10 cellular contexts compared by ENCODE assay signal in the genomic region with DNA sequence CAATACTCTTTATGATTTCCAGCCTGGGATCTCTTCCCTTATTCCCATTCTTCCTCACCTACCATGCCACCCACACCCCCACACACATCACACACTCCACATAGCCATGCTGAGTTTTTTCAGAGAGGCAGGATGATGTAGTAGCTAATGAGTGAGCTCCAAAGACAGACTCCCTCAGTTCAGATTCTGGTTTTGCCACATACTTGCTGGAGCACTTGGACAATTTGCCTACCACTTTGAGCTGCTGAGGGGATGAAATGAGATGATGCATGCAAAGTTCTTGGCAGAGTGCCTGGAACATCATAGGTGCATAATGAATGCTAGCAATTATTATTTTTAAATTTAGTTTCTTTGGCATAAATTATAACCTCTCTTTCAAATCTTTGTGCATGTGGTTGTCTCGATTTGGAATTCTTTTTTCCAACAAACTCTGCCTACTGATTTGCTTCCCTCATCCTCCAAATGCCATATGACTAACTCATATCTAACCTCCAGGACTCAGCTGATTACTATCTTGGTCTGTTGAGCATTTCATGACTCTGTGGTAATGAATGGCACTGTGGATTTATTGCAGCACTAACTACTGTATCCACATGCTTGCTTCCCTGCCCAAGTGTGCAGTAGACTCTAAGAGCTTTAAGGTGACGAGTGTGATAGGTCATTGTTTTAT.
DNase-seq lines count a peak whose midpoint lies in the region; ATAC-seq and TF ChIP-seq lines count a peak whose summit lies in the region.
"Had no signal": no experiment of that assay in that cellular context is flagged by ENCODE, and none has a peak within 500 bp of the region (broad histone marks: within the 10 kb centered on the region; RNA-seq: fewer than 3 reads in every experiment).

No MANE protein-coding gene starts in this region.

- DNase-seq in ACHN (peak; percentile 86), HCEC 1CT (peak; percentile 69), Panc1 (ENCODE audit: low read depth, low spot score) (no peak), fibroblast of pulmonary artery (ENCODE audit: low read depth) (peak; percentile 32), NCI-H2227 (lab: John Stamatoyannopoulos, UW; ENCODE audit: unreplicated experiment) (no peak), WERI-Rb-1 (no peak), NCI-H2227 treated with DMSO at 0.1 percent for 48 hours (lab: John Stamatoyannopoulos, UW) (no peak)
- DNase-seq: Calu3 had no signal

- POLR2A ChIA-PET in Panc1 (lab: Charles Lee), result no interaction called here

- H3K36me3 ChIP-seq in Panc1 (ENCODE audit: control insufficient read depth, insufficient read depth, low read length) (no peaks in the 10 kb centered on the region), WERI-Rb-1 (no peaks in the 10 kb centered on the region)

- in situ Hi-C loops in ACHN (cut with HindIII; ENCODE audit: low pct_ligation_motif_present, low pct_unique_long_range_greater_than_20kb, low sequenced_read_pairs), result no loop called here
- in situ Hi-C loops in Panc1 (cut with HindIII; ENCODE audit: low pct_unique_long_range_greater_than_20kb, low sequenced_read_pairs), result no loop called here

- intact Hi-C loops in Panc1 (cut with micrococcal nuclease; ENCODE audit: unreplicated experiment), result no loop called here

- H3K9me3 ChIP-seq in Panc1 (ENCODE audit: control insufficient read depth, insufficient read depth, low read depth, low read length) (no peaks in the 10 kb centered on the region), WERI-Rb-1 (ENCODE audit: severe bottlenecking) (peaks cover 4% of the 10 kb centered on the region)

- peak; percentile 83 for ATAC-seq in Panc1
- ATAC-seq in GM19035 (IDR thresholded peaks at IDR 0.05; ENCODE audit: unreplicated experiment), result no peak

- TF ChIP-seq CTCF in Panc1 (IDR thresholded peaks at IDR 0.05) (no peak), fibroblast of pulmonary artery (IDR thresholded peaks at IDR 0.05; ENCODE audit: low read length, missing control alignments) (no peak), WERI-Rb-1 (IDR thresholded peaks at IDR 0.05; ENCODE audit: low read depth, low read length) (no peak)

- 0 out of 2 replicates have a peak, but pooled peaks cover 4% of the 10 kb centered on the region for H3K4me1 ChIP-seq in Panc1 (ENCODE audit: control insufficient read depth, insufficient read depth, low read length)

- BruUV-seq in Panc1 (replicated peaks; lab: Mats Ljungman, UMichigan), result no TSS peak

- H3K27ac ChIP-seq in Panc1 (ENCODE audit: low read length), result no peak overlapping the region
- H3K27ac ChIP-seq in WERI-Rb-1, result no peak overlapping the region
- H3K27ac ChIP-seq: skin epidermis had no signal

- CTCF ChIA-PET in Panc1 (lab: Charles Lee), result no interaction called here

- H3K27me3 ChIP-seq in Panc1 (ENCODE audit: control insufficient read depth, insufficient read depth, low read length), result no peaks in the 10 kb centered on the region
- H3K27me3 ChIP-seq in WERI-Rb-1 (ENCODE audit: insufficient read depth, low read depth, severe bottlenecking), result peaks cover 26% of the 10 kb centered on the region

- H3K4me3 ChIP-seq in Panc1 (ENCODE audit: low read depth in 2 of 2, low read length in 2 of 2) (no peak overlapping the region), fibroblast of pulmonary artery (replicated peaks; ENCODE audit: low read depth, low read length) (no peak overlapping the region), WERI-Rb-1 (ENCODE audit: low read depth, low read length) (no peak overlapping the region)
- H3K4me3 ChIP-seq: skin epidermis had no signal

Comparison
In these comparisons a context has a peak if more than half of its experiments do, and no peak if none do; other contexts are left out.
1. DNase-seq: peak in ACHN (single experiment), HCEC 1CT (single experiment) and fibroblast of pulmonary artery (single experiment); none in Panc1 (single experiment), NCI-H2227 (single experiment), WERI-Rb-1 (single experiment) and NCI-H2227 treated with DMSO at 0.1 percent for 48 hours (single experiment).